8 cellular contexts compared by ENCODE assay signal in the genomic region with DNA sequence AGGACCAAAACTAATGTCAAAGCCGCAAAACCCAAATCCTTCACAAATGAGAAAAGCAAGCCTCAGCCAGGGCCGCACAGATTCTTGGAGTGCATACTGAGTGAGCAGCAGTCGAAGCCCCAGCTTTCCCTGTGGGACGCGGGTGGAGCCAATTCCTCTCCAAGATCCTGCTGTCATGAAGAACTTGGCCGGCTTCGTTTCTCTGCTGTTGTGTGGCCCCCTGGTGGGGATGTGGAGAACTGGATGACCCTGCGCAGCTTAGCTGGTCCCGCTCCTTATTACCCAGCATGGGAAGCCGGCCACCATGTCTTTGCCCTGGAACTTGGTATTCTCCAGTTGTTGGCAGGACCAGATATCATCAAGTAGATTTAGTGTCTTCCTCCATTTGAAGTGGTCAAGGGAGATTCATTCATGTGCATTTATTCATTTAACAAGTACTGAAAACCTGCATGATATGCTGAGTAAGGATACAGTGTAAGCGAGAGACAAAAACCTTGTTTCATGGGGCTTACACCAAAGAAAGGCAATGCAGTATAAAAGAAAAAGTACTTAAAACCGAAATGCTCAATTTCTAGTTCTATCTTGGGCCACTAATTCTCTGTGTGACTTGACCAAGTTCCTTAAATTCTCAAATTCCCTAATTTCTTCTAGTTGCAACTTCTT. TPM values are rescaled to one million over a fixed set of nuclear protein-coding genes. Genes with fewer than 3 reads are reported as not detected.
DNase-seq lines count a peak whose midpoint lies in the region; ATAC-seq and TF ChIP-seq lines count a peak whose summit lies in the region.

No MANE protein-coding gene starts in this region.

- peak; percentile 65 for DNase-seq in SIG-M5 treated with dmso at 0.1 percent for 504 hours (lab: John Stamatoyannopoulos, UW; ENCODE audit: unreplicated experiment)
- no peak for DNase-seq in SIG-M5 (lab: John Stamatoyannopoulos, UW)
- DNase-seq in NCI-H460 (ENCODE audit: extremely low read depth, low read depth), result peak; percentile 73
- DNase-seq in activated CD4-positive, alpha-beta T cell treated with anti-CD3 and anti-CD28 coated beads, Interleukin-2, amount 10 ng/mL, durations not matched to agents 24 days and 14 days, result peak; percentile 91
- peak; percentile 94 for DNase-seq in dedifferentiated amniotic fluid mesenchymal stem cell (ENCODE audit: extremely low spot score)
- DNase-seq in right lobe of liver, result peak; percentile 83 to 84 (median 84)
- DNase-seq in stimulated activated CD4-positive, alpha-beta T cell treated with anti-CD3 and anti-CD28 coated beads, TNF-alpha, amount 100 ng/mL, for 24 hours (ENCODE audit: low read depth in 3 of 3), result peak; percentile 64 to 75 (median 65)

- H3K36me3 ChIP-seq in right lobe of liver, result peaks cover 0 to 1% (median 0%) of the 10 kb centered on the region in 4 donors

- no peak overlapping the region for H3K27ac ChIP-seq in right lobe of liver

- 16% methylated on average over 10 of the region's 12 CpGs for WGBS in right lobe of liver (ENCODE audit: insufficient coverage, low coverage, low lambda C conversion rate, missing lambda C conversion rate)

- no peak overlapping the region for H3K4me3 Mint-ChIP-seq in activated CD4-positive, alpha-beta T cell treated with anti-CD3 and anti-CD28 coated beads, Interleukin-2, amount 10 ng/mL, durations not matched to agents 24 days and 14 days

- no peaks in the 10 kb centered on the region for H3K4me1 ChIP-seq in right lobe of liver

- H3K4me3 ChIP-seq in right lobe of liver, result no peak overlapping the region

- no peaks in the 10 kb centered on the region for H3K9me3 ChIP-seq in right lobe of liver

- H3K27ac Mint-ChIP-seq in activated CD4-positive, alpha-beta T cell treated with anti-CD3 and anti-CD28 coated beads, Interleukin-2, amount 10 ng/mL, durations not matched to agents 24 days and 14 days, result no peak overlapping the region

- peaks cover 0 to 6% of the 10 kb centered on the region in 2 donors for H3K27me3 ChIP-seq in right lobe of liver

- peaks cover 16% of the 10 kb centered on the region for H3K4me1 Mint-ChIP-seq in activated CD4-positive, alpha-beta T cell treated with anti-CD3 and anti-CD28 coated beads, Interleukin-2, amount 10 ng/mL, durations not matched to agents 24 days and 14 days

- peak; percentile 87 for ATAC-seq in HG03159 (IDR thresholded peaks at IDR 0.05; ENCODE audit: unreplicated experiment)
- ATAC-seq in right lobe of liver, result peak; percentile 98 to 99 (median 98)

- peaks cover 3% of the 10 kb centered on the region for H3K36me3 Mint-ChIP-seq in activated CD4-positive, alpha-beta T cell treated with anti-CD3 and anti-CD28 coated beads, Interleukin-2, amount 10 ng/mL, durations not matched to agents 24 days and 14 days (ENCODE audit: low read depth)

- no peaks in the 10 kb centered on the region for H3K27me3 Mint-ChIP-seq in activated CD4-positive, alpha-beta T cell treated with anti-CD3 and anti-CD28 coated beads, Interleukin-2, amount 10 ng/mL, durations not matched to agents 24 days and 14 days

- intact Hi-C loops in activated CD4-positive, alpha-beta T cell treated with anti-CD3 and anti-CD28 coated beads, Interleukin-2, amount 10 ng/mL, durations not matched to agents 24 days and 14 days (cut with micrococcal nuclease), result loop anchor here (1.0 to 2.0 kb wide), 4 partner anchors 27 to 201 kb away; no protein-coding TSS in a partner anchor
- intact Hi-C loops in right lobe of liver (cut with DNase I), result loop anchor here (5.0 kb wide), 1 partner anchor 149 kb away; no protein-coding TSS in a partner anchor

- TF ChIP-seq POLR2A in right lobe of liver (IDR thresholded peaks at IDR 0.05), result no peak

- no peaks in the 10 kb centered on the region for H3K9me3 Mint-ChIP-seq in activated CD4-positive, alpha-beta T cell treated with anti-CD3 and anti-CD28 coated beads, Interleukin-2, amount 10 ng/mL, durations not matched to agents 24 days and 14 days

- peak; percentile 87 to 95 (median 90) for TF ChIP-seq CTCF in right lobe of liver (IDR thresholded peaks at IDR 0.05)

RNA-seq across cellular contexts. Expression of gene CRTAM, which starts 56.8 kb away (rescaled TPM):
- total RNA-seq in NCI-H460 (2014; rRNA removed; shearing (Covaris generic)), result not detected in 2 replicates
- not detected in 2 replicates for polyA plus RNA-seq in NCI-H460 (2014; cell fraction: nucleus; rRNA removed)
- 3.8 and 4.2 TPM in 2 replicates for total RNA-seq in activated CD4-positive, alpha-beta T cell treated with anti-CD3 and anti-CD28 coated beads, Interleukin-2, amount 10 ng/mL, durations not matched to agents 24 days and 14 days
- total RNA-seq in right lobe of liver, result under 1 TPM in 5 of 6 experiments, not detected in 1; 0.11 to 0.26 (median 0.25) TPM
